35 cellular contexts compared by ENCODE assay signal in genomic region chr4:87944967-87945366, GRCh38. TPM values are rescaled to one million over a fixed set of nuclear protein-coding genes. Genes with fewer than 3 reads are reported as not detected.
"Had no signal": no experiment of that assay in that cellular context is flagged by ENCODE, and none has a peak within 500 bp of the region (broad histone marks: within the 10 kb centered on the region; RNA-seq: fewer than 3 reads in every experiment).

No MANE protein-coding gene starts in this region.

- H3K27me3 ChIP-seq: adrenal gland, body of pancreas, brain microvascular endothelial cell, breast epithelium had no signal

- H3K4me3 ChIP-seq: adrenal gland, body of pancreas, breast epithelium had no signal

- DNase-seq: activated CD4-positive, alpha-beta memory T cell treated with anti-CD3 and anti-CD28 coated beads, Interleukin-2, amount 10 ng/mL, durations not matched to agents 7 days and 5 days; activated CD4-positive, alpha-beta T cell treated with anti-CD3 and anti-CD28 coated beads for 1 hour; activated CD4-positive, alpha-beta T cell treated with anti-CD3 and anti-CD28 coated beads for 36 hours; activated CD4-positive, alpha-beta T cell treated with anti-CD3 and anti-CD28 coated beads for 48 hours; activated CD4-positive, alpha-beta T cell treated with anti-CD3 and anti-CD28 coated beads, Interleukin-2, amount 10 ng/mL, durations not matched to agents 7 days and 5 days; activated CD4-positive, alpha-beta T cell treated with anti-CD3 and anti-CD28 coated beads, Interleukin-2, amount 50 U/mL, for 48 hours; activated CD4-positive, CD25-positive, alpha-beta regulatory T cell; activated CD8-positive, alpha-beta memory T cell treated with anti-CD3 and anti-CD28 coated beads for 24 hours; activated CD8-positive, alpha-beta memory T cell treated with anti-CD3 and anti-CD28 coated beads, Interleukin-2, amount 10 ng/mL, durations not matched to agents 7 days and 5 days; activated CD8-positive, alpha-beta memory T cell treated with anti-CD3 and anti-CD28 coated beads, Interleukin-2, amount 50 U/mL, for 48 hours; activated CD8-positive, alpha-beta T cell treated with anti-CD3 and anti-CD28 coated beads, Interleukin-2, amount 10 ng/mL, durations not matched to agents 7 days and 5 days; activated effector memory CD4-positive, alpha-beta T cell treated with anti-CD3 and anti-CD28 coated beads, Interleukin-2, amount 50 U/mL, for 16 hours; activated gamma-delta T cell treated with Interleukin-2 at 50 U/mL for 16 hours; activated naive CD4-positive, alpha-beta T cell; activated naive CD4-positive, alpha-beta T cell treated with anti-CD3 and anti-CD28 coated beads for 36 hours; activated naive CD4-positive, alpha-beta T cell treated with anti-CD3 and anti-CD28 coated beads, Interleukin-2, amount 50 U/mL, for 16 hours; activated naive CD8-positive, alpha-beta T cell treated with anti-CD3 and anti-CD28 coated beads for 36 hours; activated T-cell treated with anti-CD3 and anti-CD28 coated beads, Interleukin-2, amount 50 U/mL, for 24 hours; activated T-cell treated with anti-CD3 and anti-CD28 coated beads, Interleukin-2, amount 50 U/mL, for 48 hours; adrenal gland; amniotic stem cell; aorta; body of pancreas; brain microvascular endothelial cell; central memory CD4-positive, alpha-beta T cell; T-helper 1 cell; T-helper 2 cell; T-helper 9 cell had no signal

- H3K4me1 ChIP-seq: breast epithelium had no signal

- H3K27ac ChIP-seq: adrenal gland, body of pancreas, brain microvascular endothelial cell, breast epithelium, VCaP had no signal

- H3K9me3 ChIP-seq: adrenal gland, body of pancreas, breast epithelium had no signal

- FAIRE-seq: astrocyte, TTC549 had no signal

- H3K36me3 ChIP-seq: adrenal gland, brain microvascular endothelial cell, breast epithelium had no signal

- ATAC-seq: activated CD4-positive, alpha-beta T cell treated with anti-CD3 and anti-CD28 coated beads for 36 hours; activated CD4-positive, CD25-positive, alpha-beta regulatory T cell treated with anti-CD3 and anti-CD28 coated beads, Interleukin-2, amount 50 U/mL, for 24 hours; activated CD8-positive, alpha-beta memory T cell treated with anti-CD3 and anti-CD28 coated beads, Interleukin-2, amount 10 ng/mL, durations not matched to agents 7 days and 5 days; activated CD8-positive, alpha-beta T cell treated with anti-CD3 and anti-CD28 coated beads, Interleukin-2, amount 10 ng/mL, durations not matched to agents 7 days and 5 days; activated naive CD4-positive, alpha-beta T cell treated with anti-CD3 and anti-CD28 coated beads, Interleukin-2, amount 50 U/mL, for 72 hours; activated T-helper 17 cell treated with anti-CD3 and anti-CD28 coated beads, Interleukin-2, amount 50 U/mL, for 72 hours; body of pancreas had no signal

RNA-seq across cellular contexts. Expression of gene SPP1, which starts 30.5 kb away (rescaled TPM):
- total RNA-seq: activated CD4-positive, alpha-beta T cell treated with anti-CD3 and anti-CD28 coated beads for 36 hours; activated CD8-positive, alpha-beta T cell treated with anti-CD3 and anti-CD28 coated beads, Interleukin-2, amount 10 ng/mL, durations not matched to agents 7 days and 5 days; activated naive CD4-positive, alpha-beta T cell treated with anti-CD3 and anti-CD28 coated beads for 36 hours; activated naive CD4-positive, alpha-beta T cell treated with anti-CD3 and anti-CD28 coated beads, Interleukin-2, amount 50 U/mL, for 72 hours had no signal
